24 cellular contexts compared by ENCODE assay signal in genomic region chrX:139020793-139021192, GRCh38.
"Had no signal": no experiment of that assay in that cellular context is flagged by ENCODE, and none has a peak within 500 bp of the region (broad histone marks: within the 10 kb centered on the region; RNA-seq: fewer than 3 reads in every experiment).

No MANE protein-coding gene starts in this region.

- H3K4me3 Mint-ChIP-seq: activated CD4-positive, alpha-beta T cell treated with anti-CD3 and anti-CD28 coated beads, Interleukin-2, amount 10 ng/mL, durations not matched to agents 7 days and 5 days; activated CD8-positive, alpha-beta T cell treated with anti-CD3 and anti-CD28 coated beads, Interleukin-2, amount 10 ng/mL, durations not matched to agents 7 days and 5 days; brain; naive B cell; stimulated activated memory B cell treated with anti-CD40 and anti-IgM and Interleukin-4, amounts not matched to agents 10 μg/mL and 1 μg/mL and 100 μg/mL, for 72 hours had no signal

- H3K27ac Mint-ChIP-seq: activated CD4-positive, alpha-beta T cell treated with anti-CD3 and anti-CD28 coated beads, Interleukin-2, amount 10 ng/mL, durations not matched to agents 7 days and 5 days; activated CD8-positive, alpha-beta T cell treated with anti-CD3 and anti-CD28 coated beads, Interleukin-2, amount 10 ng/mL, durations not matched to agents 7 days and 5 days; activated naive CD4-positive, alpha-beta T cell treated with anti-CD3 and anti-CD28 coated beads, Interleukin-2, amount 50 U/mL, for 72 hours; brain; naive B cell; stimulated activated memory B cell treated with anti-CD40 and anti-IgM and Interleukin-4, amounts not matched to agents 10 μg/mL and 1 μg/mL and 100 μg/mL, for 72 hours had no signal

- H3K27me3 Mint-ChIP-seq: activated CD4-positive, alpha-beta T cell treated with anti-CD3 and anti-CD28 coated beads, Interleukin-2, amount 10 ng/mL, durations not matched to agents 7 days and 5 days; brain; naive B cell; stimulated activated memory B cell treated with anti-CD40 and anti-IgM and Interleukin-4, amounts not matched to agents 10 μg/mL and 1 μg/mL and 100 μg/mL, for 72 hours had no signal

- H3K36me3 Mint-ChIP-seq: activated naive CD4-positive, alpha-beta T cell treated with anti-CD3 and anti-CD28 coated beads, Interleukin-2, amount 50 U/mL, for 72 hours; naive B cell; stimulated activated memory B cell treated with anti-CD40 and anti-IgM and Interleukin-4, amounts not matched to agents 10 μg/mL and 1 μg/mL and 100 μg/mL, for 72 hours had no signal

- H3K4me1 Mint-ChIP-seq: activated CD4-positive, alpha-beta T cell treated with anti-CD3 and anti-CD28 coated beads, Interleukin-2, amount 10 ng/mL, durations not matched to agents 7 days and 5 days; brain; naive B cell; stimulated activated memory B cell treated with anti-CD40 and anti-IgM and Interleukin-4, amounts not matched to agents 10 μg/mL and 1 μg/mL and 100 μg/mL, for 72 hours had no signal

- H3K9me3 ChIP-seq: testis, uterus had no signal

- H3K4me1 ChIP-seq: foreskin keratinocyte, left lung, testis, uterus had no signal

- H3K4me3 ChIP-seq: left lung, lung, testis, uterus had no signal

- H3K27ac ChIP-seq: foreskin keratinocyte, left lung, testis, uterus, WERI-Rb-1 had no signal

- H3K36me3 ChIP-seq: left lung, uterus, WERI-Rb-1 had no signal

- H3K9me3 Mint-ChIP-seq: activated CD4-positive, alpha-beta T cell treated with anti-CD3 and anti-CD28 coated beads, Interleukin-2, amount 10 ng/mL, durations not matched to agents 7 days and 5 days; activated naive CD4-positive, alpha-beta T cell treated with anti-CD3 and anti-CD28 coated beads, Interleukin-2, amount 50 U/mL, for 72 hours; stimulated activated memory B cell treated with anti-CD40 and anti-IgM and Interleukin-4, amounts not matched to agents 10 μg/mL and 1 μg/mL and 100 μg/mL, for 72 hours had no signal

- FAIRE-seq: small intestine, TTC549 had no signal

- DNase-seq: activated CD4-positive, alpha-beta T cell treated with anti-CD3 and anti-CD28 coated beads, Interleukin-2, amount 10 ng/mL, durations not matched to agents 7 days and 5 days; activated CD4-positive, CD25-positive, alpha-beta regulatory T cell treated with anti-CD3 and anti-CD28 coated beads, Interleukin-2, amount 50 U/mL, for 72 hours; activated CD8-positive, alpha-beta T cell treated with anti-CD3 and anti-CD28 coated beads, Interleukin-2, amount 10 ng/mL, durations not matched to agents 7 days and 5 days; activated T-cell treated with anti-CD3 and anti-CD28 coated beads, Interleukin-2, amount 50 U/mL, for 1 hour; aorta; caudate nucleus; dermis blood vessel endothelial cell; effector CD8-positive, alpha-beta T cell; erythroblast; foreskin keratinocyte; left lung; naive B cell; nucleus accumbens; posterior cingulate gyrus; small intestine; testis; trophoblast cell; uterus; WERI-Rb-1 had no signal
